Comparison of ENCODE assay signal across 18 cellular contexts in the genomic region with DNA sequence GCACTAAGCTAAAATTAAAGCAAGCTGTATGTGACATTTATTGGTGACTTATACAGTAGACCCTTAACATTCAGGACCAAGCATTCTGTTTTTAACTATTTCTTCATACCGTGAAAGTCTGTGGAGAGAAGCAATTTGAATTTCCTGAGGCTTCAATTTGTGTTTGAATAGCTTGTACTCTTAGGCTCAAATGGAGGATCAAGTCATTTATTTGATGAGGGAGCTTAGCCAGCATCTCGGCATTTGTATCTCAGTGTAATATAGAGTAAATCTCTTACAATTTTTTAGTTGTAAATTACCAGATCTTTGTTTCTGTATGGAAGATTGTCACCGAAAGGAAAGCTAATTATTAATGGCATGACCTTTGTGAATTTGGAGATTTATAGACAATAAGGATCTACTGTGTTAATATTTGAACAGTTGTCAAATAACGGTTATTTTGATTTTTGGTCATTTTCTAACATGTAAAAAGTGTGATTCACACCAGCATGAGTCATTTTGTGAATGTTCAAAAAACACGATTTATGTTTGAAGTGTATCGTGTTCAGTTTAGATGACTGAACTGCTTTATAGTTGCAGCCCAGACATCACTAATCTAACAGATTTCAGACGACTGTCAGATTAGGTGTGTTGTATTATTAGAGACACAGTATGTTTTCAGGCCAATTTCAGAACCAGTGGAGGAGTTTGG.
DNase-seq lines count a peak whose midpoint lies in the region; ATAC-seq and TF ChIP-seq lines count a peak whose summit lies in the region.
"Had no signal": no experiment of that assay in that cellular context is flagged by ENCODE, and none has a peak within 500 bp of the region (broad histone marks: within the 10 kb centered on the region; RNA-seq: fewer than 3 reads in every experiment).

No MANE protein-coding gene starts in this region.

- H2AFZ ChIP-seq in OCI-LY7 (ENCODE audit: low read length): no peak overlapping the region

- no peak for ATAC-seq in GM21786 (IDR thresholded peaks at IDR 0.05; ENCODE audit: unreplicated experiment)
- ATAC-seq: lower lobe of right lung had no signal

- POLR2A ChIA-PET in CD4-positive, alpha-beta memory T cell (lab: Charles Lee; ENCODE audit: partially characterized antibody): no interaction called here
- POLR2A ChIA-PET in OCI-LY7 (lab: Charles Lee): interaction anchor here (0.7 to 1.4 kb wide), 3 partner anchors 8 to 24 kb away, joined by 3 to 5 read pairs (median 3); no protein-coding TSS in a partner anchor

- H3K27ac Mint-ChIP-seq in CD4-positive, alpha-beta memory T cell: no peak overlapping the region
- H3K27ac Mint-ChIP-seq: nephron progenitor cell had no signal

- H3K9me2 ChIP-seq in OCI-LY7 (ENCODE audit: insufficient read depth, low read length): no peaks in the 10 kb centered on the region

- H3K9ac ChIP-seq in HUES6 (ENCODE audit: low read length): peak overlapping the region; percentile 29
- H3K9ac ChIP-seq in SK-N-MC (ENCODE audit: insufficient read length): no peak overlapping the region
- H3K9ac ChIP-seq in iPS-18a (ENCODE audit: low read length): no peak overlapping the region

- H3K4me3 ChIP-seq in HUES6 (ENCODE audit: low read depth, low read length) (no peak overlapping the region), SK-N-MC (no peak overlapping the region), iPS-18a (ENCODE audit: low read length) (no peak overlapping the region), OCI-LY7 (ENCODE audit: low read depth, low read length, poor library complexity, severe bottlenecking) (no peak overlapping the region)
- no peak overlapping the region for H3K4me3 ChIP-seq in CD4-positive, alpha-beta memory T cell (ENCODE audit: low read length in 2 of 2)
- H3K4me3 ChIP-seq: dorsolateral prefrontal cortex, lower lobe of right lung, tibial nerve had no signal

- H3K36me3 ChIP-seq in HUES6 (ENCODE audit: control insufficient read depth, insufficient read depth, low read length) (no peaks in the 10 kb centered on the region), SK-N-MC (ENCODE audit: insufficient read depth, low read length) (no peaks in the 10 kb centered on the region), iPS-18a (ENCODE audit: control insufficient read depth, low read depth, low read length) (no peaks in the 10 kb centered on the region), OCI-LY7 (ENCODE audit: insufficient read depth, low read length) (no peaks in the 10 kb centered on the region)
- no peaks in the 10 kb centered on the region for H3K36me3 ChIP-seq in CD4-positive, alpha-beta memory T cell (ENCODE audit: insufficient read depth, low read length)
- H3K36me3 ChIP-seq: BE2C, lower lobe of right lung, tibial nerve had no signal

- H4K20me1 ChIP-seq in OCI-LY7 (ENCODE audit: insufficient read depth, low read length): no peaks in the 10 kb centered on the region

- peaks cover 46% of the 10 kb centered on the region for H3K4me1 ChIP-seq in HUES6 (ENCODE audit: control insufficient read depth, insufficient read depth, low read length)
- peaks cover 39% of the 10 kb centered on the region for H3K4me1 ChIP-seq in iPS-18a (ENCODE audit: control insufficient read depth, low read depth, low read length)
- no peaks in the 10 kb centered on the region for H3K4me1 ChIP-seq in CD4-positive, alpha-beta memory T cell (ENCODE audit: insufficient read depth, low read length)
- no peaks in the 10 kb centered on the region for H3K4me1 ChIP-seq in OCI-LY7 (ENCODE audit: insufficient read depth, low read length, poor library complexity, severe bottlenecking)
- H3K4me1 ChIP-seq: lower lobe of right lung, tibial nerve had no signal

- BruUV-seq in OCI-LY7 (replicated peaks; lab: Mats Ljungman, UMichigan): no TSS peak

- no peaks in the 10 kb centered on the region for H3K27me3 Mint-ChIP-seq in CD4-positive, alpha-beta memory T cell

- no peaks in the 10 kb centered on the region for H3K79me2 ChIP-seq in OCI-LY7 (ENCODE audit: insufficient read depth, low read depth, low read length)

- H3K9me3 ChIP-seq in HUES6 (ENCODE audit: control insufficient read depth, insufficient read depth, low read depth, low read length): no peaks in the 10 kb centered on the region
- no peaks in the 10 kb centered on the region for H3K9me3 ChIP-seq in SK-N-MC (ENCODE audit: low read depth, low read length)
- no peaks in the 10 kb centered on the region for H3K9me3 ChIP-seq in iPS-18a (ENCODE audit: control insufficient read depth, low read depth, low read length)
- no peaks in the 10 kb centered on the region for H3K9me3 ChIP-seq in CD4-positive, alpha-beta memory T cell (ENCODE audit: control insufficient read depth in 1 of 2, low read length in 2 of 2)
- H3K9me3 ChIP-seq in OCI-LY7 (ENCODE audit: low read length): no peaks in the 10 kb centered on the region
- H3K9me3 ChIP-seq: BE2C, lower lobe of right lung, tibial nerve had no signal

- H3K27me3 ChIP-seq in HUES6 (ENCODE audit: control insufficient read depth, insufficient read depth, low read length): no peaks in the 10 kb centered on the region
- no peaks in the 10 kb centered on the region for H3K27me3 ChIP-seq in iPS-18a (ENCODE audit: control insufficient read depth, insufficient read depth, low read length)
- H3K27me3 ChIP-seq in CD4-positive, alpha-beta memory T cell (ENCODE audit: insufficient read depth, low read length): no peaks in the 10 kb centered on the region
- H3K27me3 ChIP-seq: BE2C, dorsolateral prefrontal cortex, tibial nerve had no signal

- intact Hi-C loops in CD4-positive, alpha-beta memory T cell (cut with micrococcal nuclease): no loop called here
- intact Hi-C loops in OCI-LY7 (cut with micrococcal nuclease; ENCODE audit: unreplicated experiment): no loop called here

- no peaks in the 10 kb centered on the region for H3K4me1 Mint-ChIP-seq in CD4-positive, alpha-beta memory T cell

- DNase-seq in ELR (ENCODE audit: low read depth) (peak; percentile 53), SK-N-MC (ENCODE audit: low read depth, low spot score) (no peak), GM20000 (ENCODE audit: low spot score) (no peak), OCI-LY7 (ENCODE audit: low spot score) (no peak)
- DNase-seq in CD4-positive, alpha-beta memory T cell: no peak
- DNase-seq: aorta; BE2C; dorsolateral prefrontal cortex; lower lobe of right lung; NCI-H1048; NCI-H82; nephron progenitor cell; SHP77 treated with DMSO at 0.1 percent for 48 hours; stimulated activated CD4-positive, alpha-beta T cell treated with anti-CD3 and anti-CD28 coated beads, Interleukin-4, amount 100 ng/mL, for 1 hour had no signal

- peaks cover 0 to 2% (median 0%) of the 10 kb centered on the region in 8 donors for H3K9me3 Mint-ChIP-seq in CD4-positive, alpha-beta memory T cell
- H3K9me3 Mint-ChIP-seq: nephron progenitor cell had no signal

- H3K4me2 ChIP-seq in OCI-LY7 (ENCODE audit: low read length): no peak overlapping the region

- H3K4me3 Mint-ChIP-seq in CD4-positive, alpha-beta memory T cell: no peak overlapping the region
- H3K4me3 Mint-ChIP-seq: nephron progenitor cell had no signal

- CTCF ChIA-PET in CD4-positive, alpha-beta memory T cell (lab: Charles Lee; ENCODE audit: partially characterized antibody): interaction anchor here (1.5 kb wide), 1 partner anchor 9 kb away, joined by 4 read pairs; no protein-coding TSS in a partner anchor
- CTCF ChIA-PET in OCI-LY7 (lab: Charles Lee; ENCODE audit: unreplicated experiment): no interaction called here

- TF ChIP-seq CTCF in GM20000 (IDR thresholded peaks at IDR 0.05; ENCODE audit: extremely low read depth, missing control alignments) (no peak), OCI-LY7 (conservative IDR thresholded peaks at IDR 0.05; ENCODE audit: low read length) (no peak)

- H3K27ac ChIP-seq in HUES6 (ENCODE audit: low read depth, low read length) (peak overlapping the region; percentile 76), SK-N-MC (peak overlapping the region; percentile 37; the same call in 1 of the 2 replicates), iPS-18a (ENCODE audit: low read length) (peak overlapping the region; percentile 35), OCI-LY7 (ENCODE audit: low read depth, low read length, poor library complexity, severe bottlenecking) (no peak overlapping the region)
- H3K27ac ChIP-seq in CD4-positive, alpha-beta memory T cell (ENCODE audit: low read depth, low read length): no peak overlapping the region
- H3K27ac ChIP-seq: dorsolateral prefrontal cortex, lower lobe of right lung, tibial nerve had no signal

- H3K36me3 Mint-ChIP-seq in CD4-positive, alpha-beta memory T cell: peaks cover 0 to 16% of the 10 kb centered on the region in 2 donors

Comparison
In these comparisons a context has a peak if more than half of its experiments do, and no peak if none do; other contexts are left out.
1. H3K27ac ChIP-seq: peak in HUES6 (single experiment), SK-N-MC (single experiment) and iPS-18a (single experiment); none in CD4-positive, alpha-beta memory T cell (single experiment) and OCI-LY7 (single experiment).